In genomic region chr2:127107622-127107999, GRCh38 we compare ENCODE assay signal across 8 cellular contexts. TPM values are rescaled to one million over a fixed set of nuclear protein-coding genes. Genes with fewer than 3 reads are reported as not detected.
DNase-seq lines count a peak whose midpoint lies in the region; ATAC-seq and TF ChIP-seq lines count a peak whose summit lies in the region.

No MANE protein-coding gene starts in this region.

- peak overlapping the region; percentile 55 for H3K4me3 ChIP-seq in SU-DHL-6 (ENCODE audit: insufficient read depth, low read length, poor library complexity, severe bottlenecking)
- H3K4me3 ChIP-seq in ovary, result peak overlapping the region; percentile 51

- peaks cover 8% of the 10 kb centered on the region for H3K4me1 ChIP-seq in ovary (ENCODE audit: insufficient read depth)

- DNase-seq in NCI-H1105 treated with DMSO at 0.1 percent for 48 hours (lab: John Stamatoyannopoulos, UW) (peak; percentile 30), NCI-H1105 (lab: John Stamatoyannopoulos, UW) (no peak), fibroblast of peridontal ligament (ENCODE audit: extremely low read depth) (peak; percentile 21), ovary (peak in 1 of 5 donors; percentile 35), COLO829 (ENCODE audit: low spot score) (no peak), GOT3 (lab: John Stamatoyannopoulos, UW) (no peak)

- 4 to 12% (median 5%) methylated on average over 17 of the region's 17 CpGs for WGBS in ovary, 3 donors

- no peak for TF ChIP-seq EP300 in ovary (IDR thresholded peaks at IDR 0.05)

- no peaks in the 10 kb centered on the region for H4K20me1 ChIP-seq in SU-DHL-6 (ENCODE audit: low read depth, low read length)

- TF ChIP-seq POLR2A in ovary (IDR thresholded peaks at IDR 0.05), result no peak

- no peak overlapping the region for H3K27ac ChIP-seq in SU-DHL-6 (ENCODE audit: low read depth, low read length)
- H3K27ac ChIP-seq in ovary, result peak overlapping the region; percentile 81 to 84

- intact Hi-C loops in ovary (cut with DNase I), result loop anchor here in 1 of 4 donors (5.0 kb wide), 1 partner anchor 40 kb away; no protein-coding TSS in a partner anchor

- H3K9ac ChIP-seq in SU-DHL-6 (ENCODE audit: low read length), result peak overlapping the region; percentile 24; the same call in 1 of the 2 replicates

- H2AFZ ChIP-seq in SU-DHL-6 (ENCODE audit: low read depth, low read length, severe bottlenecking), result peak overlapping the region; percentile 84

- H3K27me3 ChIP-seq in SU-DHL-6 (ENCODE audit: low read length) (no peaks in the 10 kb centered on the region), ovary (no peaks in the 10 kb centered on the region)

- no peaks in the 10 kb centered on the region for H3K79me2 ChIP-seq in SU-DHL-6 (ENCODE audit: insufficient read depth, low read length)

- peak; percentile 12 for ATAC-seq in HG03060 (IDR thresholded peaks at IDR 0.05; ENCODE audit: low read depth, unreplicated experiment)

- no peaks in the 10 kb centered on the region for H3F3A ChIP-seq in SU-DHL-6 (ENCODE audit: insufficient read depth)

- H3K4me2 ChIP-seq in SU-DHL-6 (ENCODE audit: low read depth, low read length, poor library complexity, severe bottlenecking), result peak overlapping the region; percentile 63

- no peaks in the 10 kb centered on the region for H3K36me3 ChIP-seq in SU-DHL-6 (ENCODE audit: low read length)
- no peaks in the 10 kb centered on the region for H3K36me3 ChIP-seq in ovary

- H3K9me2 ChIP-seq in SU-DHL-6 (replicated peaks; ENCODE audit: insufficient read depth, low read length), result no peaks in the 10 kb centered on the region

- no peaks in the 10 kb centered on the region for H3K9me3 ChIP-seq in SU-DHL-6 (ENCODE audit: insufficient read depth, low read length)
- no peaks in the 10 kb centered on the region for H3K9me3 ChIP-seq in ovary

- no peak for TF ChIP-seq CTCF in SU-DHL-6 (IDR thresholded peaks at IDR 0.05; ENCODE audit: insufficient read depth, low read length, poor library complexity, severe bottlenecking)
- no peak for TF ChIP-seq CTCF in ovary (IDR thresholded peaks at IDR 0.05)

RNA-seq across cellular contexts. Expression of gene BIN1, which starts 0.7 kb away (rescaled TPM):
- total RNA-seq in ovary, result 10 to 100 TPM; 25.2 to 77.3 (median 57.6) TPM
- polyA plus RNA-seq in ovary, result 10 to 100 TPM; 16.7 to 32.6 TPM

Comparison
In these comparisons a context has a peak if more than half of its experiments do, and no peak if none do; other contexts are left out.
1. DNase-seq: peak in NCI-H1105 treated with DMSO at 0.1 percent for 48 hours (single experiment) and fibroblast of peridontal ligament (single experiment); none in NCI-H1105 (single experiment), COLO829 (single experiment) and GOT3 (single experiment).